In the genomic region with DNA sequence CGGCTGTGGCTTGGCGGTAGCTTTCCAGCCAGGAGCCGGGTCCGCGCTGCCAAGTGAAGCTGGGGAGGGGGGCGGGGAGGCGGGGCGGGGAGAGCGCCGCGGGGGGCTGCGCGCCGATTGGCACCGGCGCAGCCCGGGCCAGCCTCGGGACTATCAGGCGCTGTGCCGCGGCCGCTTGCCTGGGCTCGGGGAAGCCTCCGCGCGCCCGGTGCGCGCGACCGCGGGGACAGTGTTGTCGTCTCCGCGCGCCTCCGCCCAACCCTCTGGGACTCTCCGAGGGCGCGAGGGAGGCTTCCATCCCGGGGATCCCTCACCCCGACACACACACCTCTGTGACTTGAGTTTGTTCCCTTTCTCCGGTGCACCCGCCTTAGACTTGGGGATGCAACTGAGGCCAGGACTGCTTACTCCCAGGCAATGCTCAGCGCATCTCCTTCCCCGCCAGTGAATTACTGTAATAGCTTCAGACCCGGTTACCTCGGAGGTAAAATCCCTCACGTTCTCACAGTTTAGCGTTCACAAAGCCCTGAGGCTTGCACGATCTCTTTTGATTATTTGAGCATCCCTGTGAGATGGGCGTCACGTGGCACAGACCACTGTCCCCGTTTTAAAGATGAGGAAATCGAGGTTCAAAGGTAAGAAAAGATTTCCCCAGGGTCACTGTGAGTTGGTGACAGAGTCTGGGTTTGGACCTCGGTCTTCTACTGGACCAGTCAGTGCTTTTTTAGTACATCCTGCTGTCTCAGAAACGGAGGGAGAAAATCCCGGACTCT, we compare ENCODE assay signal across 2 cellular contexts.
TF ChIP-seq lines count a peak whose summit lies in the region.

NKX1-2 (minus strand) TSS at position 26 of the 773 bp plus-strand sequence. CDS start 92 bp downstream, outside the sequence.

TF ChIP-seq in GM23338, 12 proteins besides CTCF, POLR2A, EP300 and RAD21:
- TF ChIP-seq EZH2 (IDR thresholded peaks at IDR 0.05; ENCODE audit: low read depth, unreplicated experiment) (no peak), JUNB (IDR thresholded peaks at IDR 0.05; ENCODE audit: unreplicated experiment) (no peak), POLR2AphosphoS5 (IDR thresholded peaks at IDR 0.05; ENCODE audit: low read depth) (0 out of 2 replicates have a peak, but pooled peaks have one; percentile 16)
TF ChIP-seq in GM23338: peak in this region for 1.

TF ChIP-seq in H1, 55 proteins besides CTCF, POLR2A, EP300 and RAD21:
- TF ChIP-seq RFX5 (IDR thresholded peaks at IDR 0.05; ENCODE audit: borderline replicate concordance, low read depth, low read length) (no peak), CHD1 (IDR thresholded peaks at IDR 0.05; ENCODE audit: low read depth, low read length) (no peak), ATF2 (IDR thresholded peaks at IDR 0.05; ENCODE audit: low read length) (no peak), TAF1 (IDR thresholded peaks at IDR 0.05; ENCODE audit: low read depth, low read length) (0 out of 2 replicates have a peak, but pooled peaks have one; percentile 38), SIN3A (conservative IDR thresholded peaks at IDR 0.05 in 1 of 2, IDR thresholded peaks at IDR 0.05 in 1 of 2; ENCODE audit: low read depth in 1 of 2, low read length in 2 of 2) (0 out of 4 replicates have a peak, but pooled peaks of 1 of the 2 experiments have one; percentile 17), CBX5 (IDR thresholded peaks at IDR 0.05; ENCODE audit: low read depth, low read length) (no peak), HDAC2 (IDR thresholded peaks at IDR 0.05; ENCODE audit: borderline replicate concordance in 1 of 2, low read depth in 2 of 2, low read length in 2 of 2) (no peak), NANOG (IDR thresholded peaks at IDR 0.05; ENCODE audit: insufficient read depth, low read depth, low read length, poor library complexity, severe bottlenecking) (no peak), KDM4A (IDR thresholded peaks at IDR 0.05; ENCODE audit: low read depth, low read length, severe bottlenecking) (peak; percentile 46), SP1 (IDR thresholded peaks at IDR 0.05; ENCODE audit: low read depth, low read length) (no peak), BACH1 (IDR thresholded peaks at IDR 0.05; ENCODE audit: low read length) (no peak), FOSL1 (IDR thresholded peaks at IDR 0.05; ENCODE audit: insufficient read depth, low read depth, low read length) (no peak), BRCA1 (IDR thresholded peaks at IDR 0.05; ENCODE audit: low read depth, low read length) (no peak), KDM1A (IDR thresholded peaks at IDR 0.05; ENCODE audit: borderline replicate concordance, low read length) (peak; percentile 56; the same call in 1 of the 2 replicates), TEAD4 (IDR thresholded peaks at IDR 0.05; ENCODE audit: low read depth, low read length) (no peak), PHF8 (conservative IDR thresholded peaks at IDR 0.05; ENCODE audit: low read depth, low read length) (0 out of 2 replicates have a peak, but pooled peaks have one; percentile 11)
- TF ChIP-seq, protein P1, sequence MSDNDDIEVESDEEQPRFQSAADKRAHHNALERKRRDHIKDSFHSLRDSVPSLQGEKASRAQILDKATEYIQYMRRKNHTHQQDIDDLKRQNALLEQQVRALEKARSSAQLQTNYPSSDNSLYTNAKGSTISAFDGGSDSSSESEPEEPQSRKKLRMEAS (IDR thresholded peaks at IDR 0.05) = 0 out of 2 replicates have a peak, but pooled peaks have one; percentile 12
